Comparison of ENCODE assay signal across 8 cellular contexts in genomic region chr2:26764906-26765305, GRCh38. TPM values are rescaled to one million over a fixed set of nuclear protein-coding genes. Genes with fewer than 3 reads are reported as not detected.
A peak's percentile ranks its signal among the peaks of the same experiment; 100 is the strongest.
DNase-seq lines count a peak whose midpoint lies in the region; ATAC-seq and TF ChIP-seq lines count a peak whose summit lies in the region.

No MANE protein-coding gene starts in this region.

- POLR2A ChIA-PET in Panc1 (lab: Charles Lee): interaction anchor here (0.6 kb wide), 1 partner anchor 199 kb away, joined by 5 read pairs; no protein-coding TSS in a partner anchor

- peak overlapping the region; percentile 98 for H3K27ac ChIP-seq in Panc1 (ENCODE audit: low read length)

- DNase-seq in Calu3 (no peak), Panc1 (ENCODE audit: low read depth, low spot score) (no peak), epithelial cell of proximal tubule (ENCODE audit: low read depth) (no peak), osteocyte (ENCODE audit: extremely low spot score, unreplicated experiment) (no peak), NCI-H526 treated with DMSO at 0.1 percent for 48 hours (lab: John Stamatoyannopoulos, UW) (no peak), foreskin melanocyte (no peak), SW 1271 (lab: John Stamatoyannopoulos, UW) (no peak), HCEC 1CT (no peak)

- H3K4me1 ChIP-seq in Panc1 (ENCODE audit: control insufficient read depth, insufficient read depth, low read length): peaks cover 55% of the 10 kb centered on the region

- ATAC-seq in Panc1: no peak

- peaks cover 6% of the 10 kb centered on the region; the same call in 1 of the 2 replicates for H3K36me3 ChIP-seq in Panc1 (ENCODE audit: control insufficient read depth, insufficient read depth, low read length)

- intact Hi-C loops in Calu3 (cut with micrococcal nuclease; ENCODE audit: unreplicated experiment): no loop called here
- intact Hi-C loops in Panc1 (cut with micrococcal nuclease; ENCODE audit: unreplicated experiment): no loop called here

- CTCF ChIA-PET in Calu3 (lab: Charles Lee) (no interaction called here), Panc1 (lab: Charles Lee) (no interaction called here)

- peak overlapping the region; percentile 89 for H3K4me3 Mint-ChIP-seq in Calu3 (ENCODE audit: low read depth, unreplicated experiment)
- H3K4me3 Mint-ChIP-seq in osteocyte (ENCODE audit: unreplicated experiment): peak overlapping the region; percentile 94

- in situ Hi-C loops in Panc1 (cut with HindIII; ENCODE audit: low pct_unique_long_range_greater_than_20kb, low sequenced_read_pairs): no loop called here

- TF ChIP-seq CTCF in Calu3 (IDR thresholded peaks at IDR 0.05; ENCODE audit: unreplicated experiment) (no peak), Panc1 (IDR thresholded peaks at IDR 0.05) (no peak), epithelial cell of proximal tubule (conservative IDR thresholded peaks at IDR 0.05; ENCODE audit: low read depth, low read length) (no peak), osteocyte (IDR thresholded peaks at IDR 0.05) (no peak)

- H3K27me3 ChIP-seq in Panc1 (ENCODE audit: control insufficient read depth, insufficient read depth, low read length): no peaks in the 10 kb centered on the region

- H3K9me3 ChIP-seq in Panc1 (ENCODE audit: control insufficient read depth, insufficient read depth, low read depth, low read length): no peaks in the 10 kb centered on the region

- H3K27ac Mint-ChIP-seq in Calu3 (ENCODE audit: unreplicated experiment): peak overlapping the region; percentile 76
- peak overlapping the region; percentile 93 for H3K27ac Mint-ChIP-seq in osteocyte (ENCODE audit: unreplicated experiment)

- BruUV-seq in Calu3 (replicated peaks; lab: Mats Ljungman, UMichigan) (no TSS peak), Panc1 (replicated peaks; lab: Mats Ljungman, UMichigan) (TSS peak; percentile 77)

- H3K36me3 Mint-ChIP-seq in Calu3 (ENCODE audit: insufficient read depth, unreplicated experiment): peaks cover 47% of the 10 kb centered on the region
- H3K36me3 Mint-ChIP-seq in osteocyte (ENCODE audit: unreplicated experiment): no peaks in the 10 kb centered on the region

- H3K9me3 Mint-ChIP-seq in Calu3 (ENCODE audit: low read depth, unreplicated experiment) (no peaks in the 10 kb centered on the region), osteocyte (ENCODE audit: unreplicated experiment) (no peaks in the 10 kb centered on the region)

- H3K4me3 ChIP-seq in Panc1 (ENCODE audit: low read depth in 2 of 2, low read length in 2 of 2): peak overlapping the region; percentile 98 to 99
- peak overlapping the region; percentile 99 for H3K4me3 ChIP-seq in epithelial cell of proximal tubule (ENCODE audit: low read depth, low read length)

- H3K27me3 Mint-ChIP-seq in Calu3 (ENCODE audit: unreplicated experiment) (no peaks in the 10 kb centered on the region), osteocyte (ENCODE audit: unreplicated experiment) (no peaks in the 10 kb centered on the region)

- H3K4me1 Mint-ChIP-seq in Calu3 (ENCODE audit: low read depth, unreplicated experiment) (peaks cover 30% of the 10 kb centered on the region), osteocyte (ENCODE audit: unreplicated experiment) (peaks cover 38% of the 10 kb centered on the region)

RNA-seq across cellular contexts. Expression of gene SLC35F6, which starts 0.8 kb away (rescaled TPM):
- total RNA-seq in Calu3 (2022): 36.9 and 43.0 TPM in 2 replicates
- total RNA-seq in Panc1 (2021; ENCODE audit: unreplicated experiment): 67.3 TPM
- polyA plus RNA-seq in Panc1 (2012; ENCODE audit: insufficient read length): 49.4 TPM
- 27.2 and 67.1 TPM in 2 replicates for total RNA-seq in epithelial cell of proximal tubule
- total RNA-seq in osteocyte: 40.5 and 46.4 TPM in 2 replicates

RNA-seq across cellular contexts. Expression of gene CENPA, which starts 20.9 kb away (rescaled TPM):
- total RNA-seq in Calu3 (2022) (23.4 and 33.2 TPM in 2 replicates), Panc1 (2021; ENCODE audit: unreplicated experiment) (55.0 TPM), epithelial cell of proximal tubule (24.4 and 33.7 TPM in 2 replicates), osteocyte (4.6 and 5.1 TPM in 2 replicates)
- polyA plus RNA-seq in Panc1 (2012; ENCODE audit: insufficient read length): 14.4 TPM
